ENCODE assay signal across 26 cellular contexts in genomic region chr2:71600572-71600971, GRCh38.
"Had no signal": no experiment of that assay in that cellular context is flagged by ENCODE, and none has a peak within 500 bp of the region (broad histone marks: within the 10 kb centered on the region; RNA-seq: fewer than 3 reads in every experiment).

No MANE protein-coding gene starts in this region.

- H3K9me3 Mint-ChIP-seq: activated B cell treated with CpG ODN at 0.5 μM for 24 hours; activated T-cell treated with anti-CD3 and anti-CD28 coated beads, Interleukin-2, amount 50 U/mL, for 72 hours; natural killer cell; neural progenitor cell; stimulated activated effector memory CD8-positive, alpha-beta T cell treated with anti-CD3 and anti-CD28 coated beads, Interleukin-12 subunit alpha, Interleukin-12 subunit beta, amount 100 ng/mL, for 72 hours; stimulated activated naive CD8-positive, alpha-beta T cell treated with anti-CD3 and anti-CD28 coated beads, Interleukin-15, Interleukin-2, amounts not matched to agents 100 ng/mL and 50 ng/mL, for 24 hours; T-helper 2 cell treated with Interferon-gamma antibody and Interleukin-4, amounts not matched to agents 5 μg/mL and 100 μg/mL, for 36 hours had no signal

- H3K4me1 Mint-ChIP-seq: activated B cell treated with CpG ODN at 0.5 μM for 24 hours had no signal

- H3K4me1 ChIP-seq: right lobe of liver had no signal

- H3K27ac ChIP-seq: ascending aorta, cardiac muscle cell, neural progenitor cell, right lobe of liver, skin epidermis, upper lobe of left lung had no signal

- H2AFZ ChIP-seq: neural progenitor cell had no signal

- H3K36me3 Mint-ChIP-seq: activated naive CD8-positive, alpha-beta T cell; brain; natural killer cell; neural progenitor cell; stimulated activated effector memory CD8-positive, alpha-beta T cell treated with anti-CD3 and anti-CD28 coated beads, Interleukin-12 subunit alpha, Interleukin-12 subunit beta, amount 100 ng/mL, for 72 hours had no signal

- H3K27ac Mint-ChIP-seq: activated B cell treated with CpG ODN at 0.5 μM for 24 hours; activated CD8-positive, alpha-beta T cell treated with anti-CD3 and anti-CD28 coated beads, Interleukin-2, amount 10 ng/mL, durations not matched to agents 7 days and 5 days; activated naive CD8-positive, alpha-beta T cell; activated T-cell treated with anti-CD3 and anti-CD28 coated beads, Interleukin-2, amount 50 U/mL, for 72 hours; natural killer cell; neural progenitor cell; stimulated activated effector memory CD8-positive, alpha-beta T cell treated with anti-CD3 and anti-CD28 coated beads, Interleukin-12 subunit alpha, Interleukin-12 subunit beta, amount 100 ng/mL, for 72 hours; stimulated activated naive CD8-positive, alpha-beta T cell treated with anti-CD3 and anti-CD28 coated beads, Interleukin-15, Interleukin-2, amounts not matched to agents 100 ng/mL and 50 ng/mL, for 24 hours; T-helper 2 cell treated with Interferon-gamma antibody and Interleukin-4, amounts not matched to agents 5 μg/mL and 100 μg/mL, for 36 hours had no signal

- H3K4me3 Mint-ChIP-seq: activated B cell treated with CpG ODN at 0.5 μM for 24 hours; activated CD8-positive, alpha-beta T cell treated with anti-CD3 and anti-CD28 coated beads, Interleukin-2, amount 10 ng/mL, durations not matched to agents 7 days and 5 days; activated naive CD8-positive, alpha-beta T cell; activated T-cell treated with anti-CD3 and anti-CD28 coated beads, Interleukin-2, amount 50 U/mL, for 72 hours; brain; natural killer cell; neural progenitor cell; stimulated activated effector memory CD8-positive, alpha-beta T cell treated with anti-CD3 and anti-CD28 coated beads, Interleukin-12 subunit alpha, Interleukin-12 subunit beta, amount 100 ng/mL, for 72 hours; stimulated activated naive CD8-positive, alpha-beta T cell treated with anti-CD3 and anti-CD28 coated beads, Interleukin-15, Interleukin-2, amounts not matched to agents 100 ng/mL and 50 ng/mL, for 24 hours; T-helper 2 cell treated with Interferon-gamma antibody and Interleukin-4, amounts not matched to agents 5 μg/mL and 100 μg/mL, for 36 hours had no signal

- H3K9me3 ChIP-seq: ascending aorta, right lobe of liver, upper lobe of left lung had no signal

- H3K4me2 ChIP-seq: neural progenitor cell had no signal

- ATAC-seq: activated CD8-positive, alpha-beta T cell treated with anti-CD3 and anti-CD28 coated beads, Interleukin-2, amount 10 ng/mL, durations not matched to agents 7 days and 5 days; activated T-cell treated with anti-CD3 and anti-CD28 coated beads, Interleukin-2, amount 50 U/mL, for 72 hours; esophagus mucosa; left lobe of liver; natural killer cell; right lobe of liver; stimulated activated effector memory CD8-positive, alpha-beta T cell treated with anti-CD3 and anti-CD28 coated beads, Interleukin-12 subunit alpha, Interleukin-12 subunit beta, amount 100 ng/mL, for 72 hours had no signal

- DNase-seq: activated B cell treated with CpG ODN at 0.5 μM for 24 hours; activated CD8-positive, alpha-beta T cell treated with anti-CD3 and anti-CD28 coated beads, Interleukin-2, amount 10 ng/mL, durations not matched to agents 7 days and 5 days; activated naive CD4-positive, alpha-beta T cell; activated T-cell treated with anti-CD3 and anti-CD28 coated beads for 4 hours; activated T-cell treated with anti-CD3 and anti-CD28 coated beads, Interleukin-2, amount 50 U/mL, for 72 hours; foreskin fibroblast; islet precursor cell; mesendoderm; natural killer cell; occipital lobe; stimulated activated CD4-positive, alpha-beta T cell treated with anti-CD3 and anti-CD28 coated beads, Interleukin-4, amount 100 ng/mL, for 24 hours; T-helper 1 cell; upper lobe of left lung had no signal

- H3K4me3 ChIP-seq: ascending aorta, cardiac muscle cell, lung, neural progenitor cell, right lobe of liver, skin epidermis, upper lobe of left lung had no signal

- H3K27me3 ChIP-seq: ascending aorta, cardiac muscle cell, neural progenitor cell, right lobe of liver, upper lobe of left lung had no signal

- H3K36me3 ChIP-seq: ascending aorta, cardiac muscle cell, neural progenitor cell, right lobe of liver had no signal
